ENCODE assay signal across 23 cellular contexts in genomic region chr21:41399401-41399800, GRCh38. TPM values are rescaled to one million over a fixed set of nuclear protein-coding genes. Genes with fewer than 3 reads are reported as not detected.
"Had no signal": no experiment of that assay in that cellular context is flagged by ENCODE, and none has a peak within 500 bp of the region (broad histone marks: within the 10 kb centered on the region; RNA-seq: fewer than 3 reads in every experiment).

No MANE protein-coding gene starts in this region.

- DNase-seq: activated B cell treated with CpG ODN at 0.5 μM for 24 hours; activated CD4-positive, alpha-beta memory T cell treated with anti-CD3 and anti-CD28 coated beads, Interleukin-2, amount 10 ng/mL, durations not matched to agents 7 days and 5 days; activated CD4-positive, alpha-beta T cell treated with anti-CD3 and anti-CD28 coated beads, Interleukin-2, amount 10 ng/mL, durations not matched to agents 24 days and 14 days; activated CD4-positive, alpha-beta T cell treated with anti-CD3 and anti-CD28 coated beads, Interleukin-2, amount 50 U/mL, for 4 hours; activated gamma-delta T cell; activated naive CD4-positive, alpha-beta T cell; activated naive CD4-positive, alpha-beta T cell treated with anti-CD3 and anti-CD28 coated beads, Interleukin-2, amount 10 ng/mL, durations not matched to agents 7 days and 5 days; activated naive CD8-positive, alpha-beta T cell treated with anti-CD3 and anti-CD28 coated beads, Interleukin-2, amount 10 ng/mL, durations not matched to agents 7 days and 5 days; activated T-cell treated with anti-CD3 and anti-CD28 coated beads, Interleukin-2, amount 50 U/mL, for 1 hour; central memory CD4-positive, alpha-beta T cell; cerebellar nuclear complex; colonic mucosa; effector CD8-positive, alpha-beta T cell; foreskin fibroblast; T-cell; T-helper 9 cell; WERI-Rb-1 had no signal

- H3K9me3 ChIP-seq: ascending aorta, breast epithelium, colonic mucosa had no signal

- ATAC-seq: activated CD4-positive, CD25-positive, alpha-beta regulatory T cell treated with anti-CD3 and anti-CD28 coated beads, Interleukin-2, amount 50 U/mL, for 24 hours; activated naive CD4-positive, alpha-beta T cell treated with anti-CD3 and anti-CD28 coated beads, Interleukin-2, amount 50 U/mL, for 72 hours; esophagus mucosa; T-cell had no signal

- H3K36me3 ChIP-seq: breast epithelium, cardiac muscle cell, colonic mucosa, WERI-Rb-1 had no signal

- H3K4me1 ChIP-seq: ascending aorta, breast epithelium had no signal

- H3K27me3 ChIP-seq: ascending aorta, breast epithelium, cardiac muscle cell, colonic mucosa had no signal

- H3K4me3 ChIP-seq: ascending aorta, breast epithelium, cardiac muscle cell, colonic mucosa had no signal

- H3K27ac ChIP-seq: ascending aorta, breast epithelium, cardiac muscle cell, colonic mucosa, WERI-Rb-1 had no signal

RNA-seq across cellular contexts. Expression of gene MX1, which starts 26.6 kb away (rescaled TPM):
- polyA plus RNA-seq: cardiac muscle cell had no signal
